In genomic region chr11:44950625-44951472, GRCh38 we compare ENCODE assay signal across 8 cellular contexts. TPM values are rescaled to one million over a fixed set of nuclear protein-coding genes. Genes with fewer than 3 reads are reported as not detected.
A peak's percentile ranks its signal among the peaks of the same experiment; 100 is the strongest.
DNase-seq lines count a peak whose midpoint lies in the region; ATAC-seq and TF ChIP-seq lines count a peak whose summit lies in the region.

TSS of gene TP53I11 (minus strand) at chr11:44950883. CDS start at chr11:44938335, 12,548 bp downstream.

- H3K4me3 ChIP-seq in ACC112 (ENCODE audit: low read depth, low read length) (peak within 1 kb of the TSS; percentile 93), ovary (peak within 1 kb of the TSS; percentile 73), tibial artery (peak within 1 kb of the TSS; percentile 76 to 78)

- peak within 1 kb of the TSS; percentile 58 for H3K4me3 Mint-ChIP-seq in activated naive CD4-positive, alpha-beta T cell treated with anti-CD3 and anti-CD28 coated beads, Interleukin-2, amount 10 ng/mL, durations not matched to agents 7 days and 5 days

- no peak for ATAC-seq in GM19467 (IDR thresholded peaks at IDR 0.05; ENCODE audit: unreplicated experiment)

- H3K4me1 Mint-ChIP-seq in activated naive CD4-positive, alpha-beta T cell treated with anti-CD3 and anti-CD28 coated beads, Interleukin-2, amount 10 ng/mL, durations not matched to agents 7 days and 5 days = peaks cover 5% of the 10 kb centered on the region

- no peak for TF ChIP-seq CTCF in ovary (IDR thresholded peaks at IDR 0.05)
- TF ChIP-seq CTCF in tibial artery (IDR thresholded peaks at IDR 0.05) = peak; percentile 47 to 62

- H3K4me1 ChIP-seq in ACC112 (ENCODE audit: control insufficient read depth, insufficient read depth, low read length, unreplicated experiment) (peaks cover 12% of the 10 kb centered on the region), ovary (ENCODE audit: insufficient read depth) (no peaks in the 10 kb centered on the region), tibial artery (peaks cover 0 to 36% (median 18%) of the 10 kb centered on the region in 4 donors)

- H3K36me3 Mint-ChIP-seq in activated naive CD4-positive, alpha-beta T cell treated with anti-CD3 and anti-CD28 coated beads, Interleukin-2, amount 10 ng/mL, durations not matched to agents 7 days and 5 days = no peaks in the 10 kb centered on the region

- 6 to 24% (median 17%) methylated on average over 23 to 83 of the region's 83 CpGs for WGBS in ovary, 3 donors

- H3K27me3 Mint-ChIP-seq in activated naive CD4-positive, alpha-beta T cell treated with anti-CD3 and anti-CD28 coated beads, Interleukin-2, amount 10 ng/mL, durations not matched to agents 7 days and 5 days = peaks cover 71% of the 10 kb centered on the region

- CTCF ChIA-PET in activated naive CD4-positive, alpha-beta T cell treated with anti-CD3 and anti-CD28 coated beads, Interleukin-2, amount 10 ng/mL, durations not matched to agents 7 days and 5 days (lab: Charles Lee) = interaction anchor here (1.2 to 1.5 kb wide), 4 partner anchors 10 to 152 kb away, joined by 3 to 7 read pairs (median 6); no protein-coding TSS in a partner anchor

- peak within 1 kb of the TSS; percentile 63 for H2AFZ ChIP-seq in ACC112 (ENCODE audit: low read length, unreplicated experiment)

- DNase-seq in GOT3 (lab: John Stamatoyannopoulos, UW) = peak; percentile 26
- peak; percentile 43 for DNase-seq in RPMI8226
- peak; percentile 51 for DNase-seq in activated naive CD4-positive, alpha-beta T cell treated with anti-CD3 and anti-CD28 coated beads, Interleukin-2, amount 10 ng/mL, durations not matched to agents 7 days and 5 days
- DNase-seq in glomerular visceral epithelial cell (ENCODE audit: extremely low spot score) = peak; percentile 45
- peak; percentile 58 to 81 (median 72) for DNase-seq in ovary
- peak; percentile 71 to 90 for DNase-seq in tibial artery

- H3K27ac Mint-ChIP-seq in activated naive CD4-positive, alpha-beta T cell treated with anti-CD3 and anti-CD28 coated beads, Interleukin-2, amount 10 ng/mL, durations not matched to agents 7 days and 5 days = no peak within 1 kb of the TSS

- H3K9me3 Mint-ChIP-seq in activated naive CD4-positive, alpha-beta T cell treated with anti-CD3 and anti-CD28 coated beads, Interleukin-2, amount 10 ng/mL, durations not matched to agents 7 days and 5 days = no peaks in the 10 kb centered on the region

- H3K27me3 ChIP-seq in ACC112 (ENCODE audit: insufficient read depth, low read length) (no peaks in the 10 kb centered on the region), ovary (no peaks in the 10 kb centered on the region), tibial artery (peaks cover 0 to 4% of the 10 kb centered on the region in 2 donors)

- H3K9me3 ChIP-seq in ovary (no peaks in the 10 kb centered on the region), tibial artery (no peaks in the 10 kb centered on the region)

- no peak for TF ChIP-seq POLR2A in ovary (IDR thresholded peaks at IDR 0.05)

- H3K36me3 ChIP-seq in ACC112 (ENCODE audit: insufficient read depth, low read length) = no peaks in the 10 kb centered on the region
- H3K36me3 ChIP-seq in ovary = no peaks in the 10 kb centered on the region
- H3K36me3 ChIP-seq in tibial artery = peaks cover 0 to 1% (median 0%) of the 10 kb centered on the region in 3 donors

- no peak within 1 kb of the TSS for H3K27ac ChIP-seq in ACC112 (ENCODE audit: low read depth, low read length)
- H3K27ac ChIP-seq in ovary = peak within 1 kb of the TSS in 1 of 2 donors; percentile 49
- H3K27ac ChIP-seq in tibial artery = peak within 1 kb of the TSS; percentile 69 to 73

- peaks cover 11% of the 10 kb centered on the region for H3K79me2 ChIP-seq in ACC112 (ENCODE audit: control insufficient read depth, insufficient read depth, low read length, unreplicated experiment)

- no peak for TF ChIP-seq EP300 in ovary (IDR thresholded peaks at IDR 0.05)

- intact Hi-C loops in ovary (cut with DNase I) = no loop called here
- intact Hi-C loops in tibial artery (cut with DNase I; ENCODE audit: low total_unique reads) = no loop called here

RNA-seq across cellular contexts. Expression of gene TP53I11, which starts in this region (rescaled TPM):
- 10 to 100 TPM in 6 of 7 donors, 1 to 10 TPM in 1; 9.2 to 51.9 (median 21.8) TPM for total RNA-seq in ovary
- polyA plus RNA-seq in ovary = 10 to 100 TPM; 20.3 to 26.6 TPM

Comparison
In these comparisons a context has a peak if more than half of its experiments do, and no peak if none do; other contexts are left out.
1. DNase-seq: peak in every context shown above with its lines; median percentile 80 in tibial artery; 72 in ovary; 51 in activated naive CD4-positive, alpha-beta T cell treated with anti-CD3 and anti-CD28 coated beads, Interleukin-2, amount 10 ng/mL, durations not matched to agents 7 days and 5 days; 45 in glomerular visceral epithelial cell; 43 in RPMI8226; 26 in GOT3.
2. CTCF ChIP-seq: peak in tibial artery (2 of 2); none in ovary (0 of 3).
3. Peak in every context shown above with its lines, with median percentiles within 50 percentile points of each other: H3K4me3 ChIP-seq.